In the genomic region with DNA sequence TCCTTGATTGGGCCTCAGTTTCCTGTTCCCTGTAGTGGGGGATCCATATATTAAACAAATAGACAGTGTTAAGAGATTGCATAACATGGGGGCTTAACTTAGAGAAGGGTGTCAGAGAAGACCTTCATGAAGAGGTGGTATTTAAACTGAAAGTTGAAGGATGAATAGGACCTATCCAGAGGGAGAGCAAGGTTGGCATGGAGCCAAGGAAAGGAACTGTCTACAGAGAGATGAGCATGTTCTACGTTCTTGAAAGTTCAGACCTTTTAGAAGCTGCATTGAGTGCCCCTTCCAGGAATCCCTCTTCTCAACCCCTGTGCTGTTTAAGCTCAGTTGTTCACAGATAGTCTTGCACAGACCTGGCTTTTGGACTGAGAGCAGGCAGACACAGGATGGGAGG, we compare ENCODE assay signal across 9 cellular contexts. TPM values are rescaled to one million over a fixed set of nuclear protein-coding genes. Genes with fewer than 3 reads are reported as not detected.
DNase-seq lines count a peak whose midpoint lies in the region; ATAC-seq and TF ChIP-seq lines count a peak whose summit lies in the region.
"Had no signal": no experiment of that assay in that cellular context is flagged by ENCODE, and none has a peak within 500 bp of the region (broad histone marks: within the 10 kb centered on the region; RNA-seq: fewer than 3 reads in every experiment).

No MANE protein-coding gene starts in this region.

- no peaks in the 10 kb centered on the region for H3K9me3 Mint-ChIP-seq in activated naive CD8-positive, alpha-beta T cell treated with anti-CD3 and anti-CD28 coated beads, Interleukin-2, amount 10 ng/mL, durations not matched to agents 7 days and 5 days

- peaks cover 66% of the 10 kb centered on the region for H3K79me2 ChIP-seq in DOHH2 (ENCODE audit: control insufficient read depth, low read length)

- H3F3A ChIP-seq in DOHH2 (ENCODE audit: control insufficient read depth, insufficient read depth): no peaks in the 10 kb centered on the region

- peak overlapping the region; percentile 100 for H3K27ac Mint-ChIP-seq in activated naive CD8-positive, alpha-beta T cell treated with anti-CD3 and anti-CD28 coated beads, Interleukin-2, amount 10 ng/mL, durations not matched to agents 7 days and 5 days

- TF ChIP-seq CTCF in BE2C (IDR thresholded peaks at IDR 0.05; ENCODE audit: low read depth, low read length) (no peak), DOHH2 (IDR thresholded peaks at IDR 0.05; ENCODE audit: low read depth, low read length, poor library complexity, severe bottlenecking) (no peak)

- H3K36me3 ChIP-seq in BE2C (peaks cover 8% of the 10 kb centered on the region), DOHH2 (ENCODE audit: control insufficient read depth, low read length) (peaks cover 60% of the 10 kb centered on the region)

- peaks cover 19% of the 10 kb centered on the region for H3K36me3 Mint-ChIP-seq in activated naive CD8-positive, alpha-beta T cell treated with anti-CD3 and anti-CD28 coated beads, Interleukin-2, amount 10 ng/mL, durations not matched to agents 7 days and 5 days

- H3K27ac ChIP-seq in DOHH2 (ENCODE audit: low read depth, low read length): no peak overlapping the region

- DNase-seq in BE2C (peak; percentile 12), lung microvascular endothelial cell (ENCODE audit: low read depth in 2 of 2) (peak; percentile 32 to 38), HPDE6-E6E7 (ENCODE audit: extremely low spot score) (no peak), DMS79 treated with DMSO at 0.1 percent for 48 hours (lab: John Stamatoyannopoulos, UW) (no peak), pons (ENCODE audit: low spot score) (no peak)
- no peak for DNase-seq in activated naive CD8-positive, alpha-beta T cell treated with anti-CD3 and anti-CD28 coated beads, Interleukin-2, amount 10 ng/mL, durations not matched to agents 7 days and 5 days
- DNase-seq: NCI-H226 had no signal

- peaks cover 22% of the 10 kb centered on the region for H3K4me1 Mint-ChIP-seq in activated naive CD8-positive, alpha-beta T cell treated with anti-CD3 and anti-CD28 coated beads, Interleukin-2, amount 10 ng/mL, durations not matched to agents 7 days and 5 days

- H3K4me3 ChIP-seq in BE2C (ENCODE audit: low read depth, low read length) (no peak overlapping the region), DOHH2 (ENCODE audit: low read length) (peak overlapping the region; percentile 2; the same call in 1 of the 2 replicates)

- no peaks in the 10 kb centered on the region for H3K9me2 ChIP-seq in DOHH2 (replicated peaks; ENCODE audit: control insufficient read depth, low read length)

- H3K27me3 ChIP-seq in BE2C (no peaks in the 10 kb centered on the region), DOHH2 (ENCODE audit: control insufficient read depth, low read length) (no peaks in the 10 kb centered on the region)

- ATAC-seq in activated naive CD8-positive, alpha-beta T cell treated with anti-CD3 and anti-CD28 coated beads, Interleukin-2, amount 10 ng/mL, durations not matched to agents 7 days and 5 days (ENCODE audit: low read depth): no peak
- no peak for ATAC-seq in HG03342 (IDR thresholded peaks at IDR 0.05; ENCODE audit: unreplicated experiment)

- H4K20me1 ChIP-seq in DOHH2 (ENCODE audit: control insufficient read depth, insufficient read depth, low read depth, low read length): peaks cover 18% of the 10 kb centered on the region

- H3K4me1 ChIP-seq in BE2C (no peaks in the 10 kb centered on the region), DOHH2 (ENCODE audit: control insufficient read depth, low read length) (peaks cover 21% of the 10 kb centered on the region)

- POLR2A ChIA-PET in activated naive CD8-positive, alpha-beta T cell treated with anti-CD3 and anti-CD28 coated beads, Interleukin-2, amount 10 ng/mL, durations not matched to agents 7 days and 5 days (lab: Charles Lee): interaction anchor here (1.1 kb wide), 1 partner anchor 322 kb away, joined by 3 read pairs; no protein-coding TSS in a partner anchor

- H3K9me3 ChIP-seq in BE2C (no peaks in the 10 kb centered on the region), DOHH2 (ENCODE audit: control insufficient read depth, insufficient read depth, low read length) (no peaks in the 10 kb centered on the region)

- H3K27me3 Mint-ChIP-seq in activated naive CD8-positive, alpha-beta T cell treated with anti-CD3 and anti-CD28 coated beads, Interleukin-2, amount 10 ng/mL, durations not matched to agents 7 days and 5 days: peaks cover 2% of the 10 kb centered on the region

- peak overlapping the region; percentile 17 for H3K4me3 Mint-ChIP-seq in activated naive CD8-positive, alpha-beta T cell treated with anti-CD3 and anti-CD28 coated beads, Interleukin-2, amount 10 ng/mL, durations not matched to agents 7 days and 5 days

- H3K4me2 ChIP-seq in DOHH2 (ENCODE audit: low read length): peak overlapping the region; percentile 97

RNA-seq across cellular contexts. Expression of gene HTD2, which starts 2.4 kb away (rescaled TPM):
- polyA plus RNA-seq in BE2C (2012; ENCODE audit: insufficient read depth, insufficient read length, low read depth): 4.7 TPM
- 1 to 10 TPM; 7.5 to 8.1 TPM for total RNA-seq in activated naive CD8-positive, alpha-beta T cell treated with anti-CD3 and anti-CD28 coated beads, Interleukin-2, amount 10 ng/mL, durations not matched to agents 7 days and 5 days
- total RNA-seq in lung microvascular endothelial cell: 4.4 and 5.6 TPM in 2 replicates

RNA-seq across cellular contexts. Expression of gene RPP14, which starts 2.7 kb away (rescaled TPM):
- 4.1 TPM for polyA plus RNA-seq in BE2C (2012; ENCODE audit: insufficient read depth, insufficient read length, low read depth)
- total RNA-seq in activated naive CD8-positive, alpha-beta T cell treated with anti-CD3 and anti-CD28 coated beads, Interleukin-2, amount 10 ng/mL, durations not matched to agents 7 days and 5 days: 10 to 100 TPM; 13.9 to 14.4 TPM
- total RNA-seq in lung microvascular endothelial cell: 11.8 and 12.3 TPM in 2 replicates

RNA-seq across cellular contexts. Expression of gene PXK, which starts 24.0 kb away (rescaled TPM):
- polyA plus RNA-seq in BE2C (2012; ENCODE audit: insufficient read depth, insufficient read length, low read depth): 5.3 TPM
- total RNA-seq in activated naive CD8-positive, alpha-beta T cell treated with anti-CD3 and anti-CD28 coated beads, Interleukin-2, amount 10 ng/mL, durations not matched to agents 7 days and 5 days: 10 to 100 TPM; 38.6 to 41.5 TPM
- 13.7 and 16.1 TPM in 2 replicates for total RNA-seq in lung microvascular endothelial cell

Comparison
In these comparisons a context has a peak if more than half of its experiments do, and no peak if none do; other contexts are left out.
1. DNase-seq: peak in BE2C (single experiment) and lung microvascular endothelial cell (2 of 2); none in activated naive CD8-positive, alpha-beta T cell treated with anti-CD3 and anti-CD28 coated beads, Interleukin-2, amount 10 ng/mL, durations not matched to agents 7 days and 5 days (single experiment), HPDE6-E6E7 (single experiment), DMS79 treated with DMSO at 0.1 percent for 48 hours (single experiment) and pons (single experiment).